ENCODE assay signal across 36 cellular contexts in the genomic region with DNA sequence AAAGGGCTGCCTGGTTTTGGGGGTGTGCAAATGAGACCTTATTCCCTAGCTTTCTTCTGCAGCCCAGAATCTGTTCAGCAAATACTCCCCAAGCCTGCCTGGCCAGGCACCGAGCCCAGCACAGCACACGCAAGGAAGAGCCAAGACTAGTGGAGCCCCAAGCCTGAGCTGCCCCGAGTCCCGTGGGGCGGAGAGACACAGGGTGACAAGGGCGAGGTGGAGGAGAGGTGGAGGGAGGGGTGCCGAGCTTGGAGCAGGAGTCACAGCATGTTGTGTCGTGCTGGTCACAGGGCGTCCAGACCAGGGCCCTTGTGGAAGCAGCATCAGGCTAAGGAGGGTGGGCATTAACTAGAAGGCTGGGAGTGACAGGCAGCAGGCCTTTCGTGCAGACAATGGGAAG.
"Had no signal": no experiment of that assay in that cellular context is flagged by ENCODE, and none has a peak within 500 bp of the region (broad histone marks: within the 10 kb centered on the region; RNA-seq: fewer than 3 reads in every experiment).

No MANE protein-coding gene starts in this region.

- H3K9me3 ChIP-seq: adrenal gland, body of pancreas, breast epithelium had no signal

- H3K27me3 Mint-ChIP-seq: activated CD4-positive, alpha-beta T cell treated with anti-CD3 and anti-CD28 coated beads for 36 hours; activated CD4-positive, alpha-beta T cell treated with anti-CD3 and anti-CD28 coated beads, Interleukin-2, amount 10 ng/mL, durations not matched to agents 24 days and 14 days; activated CD8-positive, alpha-beta memory T cell treated with anti-CD3 and anti-CD28 coated beads, Interleukin-2, amount 10 ng/mL, durations not matched to agents 7 days and 5 days; activated naive CD4-positive, alpha-beta T cell treated with anti-CD3 and anti-CD28 coated beads, Interleukin-2, amount 50 U/mL, for 24 hours; activated naive CD8-positive, alpha-beta T cell treated with anti-CD3 and anti-CD28 coated beads for 36 hours; activated naive CD8-positive, alpha-beta T cell treated with anti-CD3 and anti-CD28 coated beads, Interleukin-2, amount 50 U/mL, for 24 hours; dendritic cell treated with granulocyte-macrophage colony-stimulating factor and Interleukin-4, amounts not matched to agents 40 ng/mL and 50 ng/mL, for 4 days; T-helper 17 cell had no signal

- H3K27ac ChIP-seq: adrenal gland, body of pancreas, breast epithelium, cardiac muscle cell, coronary artery, dorsolateral prefrontal cortex had no signal

- H3K27me3 ChIP-seq: adrenal gland, body of pancreas, breast epithelium, cardiac muscle cell, dorsolateral prefrontal cortex had no signal

- FAIRE-seq: frontal cortex had no signal

- H3K36me3 Mint-ChIP-seq: activated CD4-positive, alpha-beta memory T cell treated with anti-CD3 and anti-CD28 coated beads for 36 hours; activated CD8-positive, alpha-beta memory T cell treated with anti-CD3 and anti-CD28 coated beads, Interleukin-2, amount 10 ng/mL, durations not matched to agents 7 days and 5 days; activated naive CD4-positive, alpha-beta T cell treated with anti-CD3 and anti-CD28 coated beads, Interleukin-2, amount 50 U/mL, for 24 hours; activated naive CD8-positive, alpha-beta T cell treated with anti-CD3 and anti-CD28 coated beads for 36 hours had no signal

- H3K9me3 Mint-ChIP-seq: activated CD4-positive, alpha-beta memory T cell treated with anti-CD3 and anti-CD28 coated beads for 36 hours; activated CD4-positive, alpha-beta T cell treated with anti-CD3 and anti-CD28 coated beads, Interleukin-2, amount 10 ng/mL, durations not matched to agents 24 days and 14 days; activated naive CD4-positive, alpha-beta T cell treated with anti-CD3 and anti-CD28 coated beads for 36 hours; activated naive CD4-positive, alpha-beta T cell treated with anti-CD3 and anti-CD28 coated beads, Interleukin-2, amount 50 U/mL, for 24 hours; activated naive CD8-positive, alpha-beta T cell treated with anti-CD3 and anti-CD28 coated beads for 36 hours; activated naive CD8-positive, alpha-beta T cell treated with anti-CD3 and anti-CD28 coated beads, Interleukin-2, amount 50 U/mL, for 24 hours; activated T-helper 1 cell treated with anti-CD3 and anti-CD28 coated beads, Interleukin-12 subunit alpha, Interleukin-12 subunit beta, Interleukin-2, Interleukin-4 antibody, amounts not matched to agents 30 ng/mL and 10 ng/mL and 1 ng/mL, durations not matched to agents 14 hours and 24 hours and 36 hours; activated T-helper 2 cell treated with anti-CD3 and anti-CD28 coated beads, Interferon-gamma antibody, Interleukin-2, Interleukin-4, amounts not matched to agents 10 μg/mL and 5 μg/mL and 100 μg/mL, durations not matched to agents 14 hours and 24 hours and 36 hours; endodermal cell; T-helper 2 cell treated with Interferon-gamma antibody and Interleukin-4, amounts not matched to agents 5 μg/mL and 100 μg/mL, for 36 hours had no signal

- H3K27ac Mint-ChIP-seq: activated CD4-positive, alpha-beta memory T cell treated with anti-CD3 and anti-CD28 coated beads for 36 hours; activated CD4-positive, alpha-beta T cell treated with anti-CD3 and anti-CD28 coated beads for 36 hours; activated CD4-positive, alpha-beta T cell treated with anti-CD3 and anti-CD28 coated beads, Interleukin-2, amount 10 ng/mL, durations not matched to agents 24 days and 14 days; activated CD8-positive, alpha-beta memory T cell treated with anti-CD3 and anti-CD28 coated beads, Interleukin-2, amount 10 ng/mL, durations not matched to agents 7 days and 5 days; activated CD8-positive, alpha-beta T cell treated with anti-CD3 and anti-CD28 coated beads, Interleukin-2, amount 10 ng/mL, durations not matched to agents 7 days and 5 days; activated naive CD4-positive, alpha-beta T cell treated with anti-CD3 and anti-CD28 coated beads for 36 hours; activated naive CD4-positive, alpha-beta T cell treated with anti-CD3 and anti-CD28 coated beads, Interleukin-2, amount 50 U/mL, for 24 hours; activated naive CD8-positive, alpha-beta T cell treated with anti-CD3 and anti-CD28 coated beads for 36 hours; activated naive CD8-positive, alpha-beta T cell treated with anti-CD3 and anti-CD28 coated beads, Interleukin-2, amount 50 U/mL, for 24 hours; activated T-helper 1 cell treated with anti-CD3 and anti-CD28 coated beads, Interleukin-12 subunit alpha, Interleukin-12 subunit beta, Interleukin-2, Interleukin-4 antibody, amounts not matched to agents 30 ng/mL and 10 ng/mL and 1 ng/mL, durations not matched to agents 14 hours and 24 hours and 36 hours; activated T-helper 2 cell treated with anti-CD3 and anti-CD28 coated beads, Interferon-gamma antibody, Interleukin-2, Interleukin-4, amounts not matched to agents 10 μg/mL and 5 μg/mL and 100 μg/mL, durations not matched to agents 14 hours and 24 hours and 36 hours; dendritic cell treated with granulocyte-macrophage colony-stimulating factor and Interleukin-4, amounts not matched to agents 40 ng/mL and 50 ng/mL, for 4 days; endodermal cell; T-helper 17 cell; T-helper 2 cell treated with Interferon-gamma antibody and Interleukin-4, amounts not matched to agents 5 μg/mL and 100 μg/mL, for 36 hours had no signal

- H3K4me1 ChIP-seq: adrenal gland, body of pancreas, breast epithelium had no signal

- ATAC-seq: activated CD4-positive, alpha-beta T cell treated with anti-CD3 and anti-CD28 coated beads for 36 hours; activated CD8-positive, alpha-beta memory T cell treated with anti-CD3 and anti-CD28 coated beads, Interleukin-2, amount 10 ng/mL, durations not matched to agents 7 days and 5 days; activated CD8-positive, alpha-beta T cell treated with anti-CD3 and anti-CD28 coated beads, Interleukin-2, amount 10 ng/mL, durations not matched to agents 7 days and 5 days; activated naive CD8-positive, alpha-beta T cell treated with anti-CD3 and anti-CD28 coated beads, Interleukin-2, amount 50 U/mL, for 24 hours; body of pancreas; esophagus mucosa; T-helper 17 cell had no signal

- H3K4me3 Mint-ChIP-seq: activated CD4-positive, alpha-beta memory T cell treated with anti-CD3 and anti-CD28 coated beads for 36 hours; activated CD4-positive, alpha-beta T cell treated with anti-CD3 and anti-CD28 coated beads for 36 hours; activated CD4-positive, alpha-beta T cell treated with anti-CD3 and anti-CD28 coated beads, Interleukin-2, amount 10 ng/mL, durations not matched to agents 24 days and 14 days; activated CD8-positive, alpha-beta memory T cell treated with anti-CD3 and anti-CD28 coated beads, Interleukin-2, amount 10 ng/mL, durations not matched to agents 7 days and 5 days; activated CD8-positive, alpha-beta T cell treated with anti-CD3 and anti-CD28 coated beads, Interleukin-2, amount 10 ng/mL, durations not matched to agents 7 days and 5 days; activated naive CD4-positive, alpha-beta T cell treated with anti-CD3 and anti-CD28 coated beads for 36 hours; activated naive CD4-positive, alpha-beta T cell treated with anti-CD3 and anti-CD28 coated beads, Interleukin-2, amount 50 U/mL, for 24 hours; activated naive CD8-positive, alpha-beta T cell treated with anti-CD3 and anti-CD28 coated beads for 36 hours; activated naive CD8-positive, alpha-beta T cell treated with anti-CD3 and anti-CD28 coated beads, Interleukin-2, amount 50 U/mL, for 24 hours; activated T-helper 1 cell treated with anti-CD3 and anti-CD28 coated beads, Interleukin-12 subunit alpha, Interleukin-12 subunit beta, Interleukin-2, Interleukin-4 antibody, amounts not matched to agents 30 ng/mL and 10 ng/mL and 1 ng/mL, durations not matched to agents 14 hours and 24 hours and 36 hours; dendritic cell treated with granulocyte-macrophage colony-stimulating factor and Interleukin-4, amounts not matched to agents 40 ng/mL and 50 ng/mL, for 4 days; endodermal cell; T-helper 17 cell; T-helper 2 cell treated with Interferon-gamma antibody and Interleukin-4, amounts not matched to agents 5 μg/mL and 100 μg/mL, for 36 hours had no signal

- H3K4me3 ChIP-seq: adrenal gland, body of pancreas, breast epithelium, cardiac muscle cell, coronary artery, dorsolateral prefrontal cortex had no signal

- DNase-seq: activated CD4-positive, alpha-beta memory T cell treated with anti-CD3 and anti-CD28 coated beads for 36 hours; activated CD4-positive, alpha-beta T cell treated with anti-CD3 and anti-CD28 coated beads for 36 hours; activated CD4-positive, alpha-beta T cell treated with anti-CD3 and anti-CD28 coated beads, Interleukin-2, amount 10 ng/mL, durations not matched to agents 24 days and 14 days; activated CD4-positive, CD25-positive, alpha-beta regulatory T cell; activated CD4-positive, CD25-positive, alpha-beta regulatory T cell treated with anti-CD3 and anti-CD28 coated beads, Interleukin-2, amount 50 U/mL, for 72 hours; activated CD8-positive, alpha-beta memory T cell treated with anti-CD3 and anti-CD28 coated beads, Interleukin-2, amount 10 ng/mL, durations not matched to agents 7 days and 5 days; activated CD8-positive, alpha-beta memory T cell treated with anti-CD3 and anti-CD28 coated beads, Interleukin-2, amount 50 U/mL, for 4 hours; activated CD8-positive, alpha-beta T cell treated with anti-CD3 and anti-CD28 coated beads, Interleukin-2, amount 10 ng/mL, durations not matched to agents 7 days and 5 days; activated effector memory CD4-positive, alpha-beta T cell treated with anti-CD3 and anti-CD28 coated beads, Interleukin-2, amount 50 U/mL, for 16 hours; activated naive CD4-positive, alpha-beta T cell treated with anti-CD3 and anti-CD28 coated beads for 36 hours; activated naive CD8-positive, alpha-beta T cell treated with anti-CD3 and anti-CD28 coated beads for 36 hours; activated naive CD8-positive, alpha-beta T cell treated with anti-CD3 and anti-CD28 coated beads, Interleukin-2, amount 50 U/mL, for 24 hours; activated T-cell treated with anti-CD3 and anti-CD28 coated beads, Interleukin-2, amount 50 U/mL, for 1 hour; activated T-cell treated with anti-CD3 and anti-CD28 coated beads, Interleukin-2, amount 50 U/mL, for 48 hours; adrenal gland; amygdala; body of pancreas; central memory CD4-positive, alpha-beta T cell; cerebellar nuclear complex; effector memory CD4-positive, alpha-beta T cell; endodermal cell; foreskin fibroblast; T-helper 1 cell; T-helper 17 cell; T1000 had no signal

- H3K4me1 Mint-ChIP-seq: activated CD4-positive, alpha-beta T cell treated with anti-CD3 and anti-CD28 coated beads for 36 hours; activated CD4-positive, alpha-beta T cell treated with anti-CD3 and anti-CD28 coated beads, Interleukin-2, amount 10 ng/mL, durations not matched to agents 24 days and 14 days; activated CD8-positive, alpha-beta memory T cell treated with anti-CD3 and anti-CD28 coated beads, Interleukin-2, amount 10 ng/mL, durations not matched to agents 7 days and 5 days; activated naive CD4-positive, alpha-beta T cell treated with anti-CD3 and anti-CD28 coated beads, Interleukin-2, amount 50 U/mL, for 24 hours; activated naive CD8-positive, alpha-beta T cell treated with anti-CD3 and anti-CD28 coated beads for 36 hours; activated naive CD8-positive, alpha-beta T cell treated with anti-CD3 and anti-CD28 coated beads, Interleukin-2, amount 50 U/mL, for 24 hours; T-helper 17 cell had no signal

- H3K36me3 ChIP-seq: adrenal gland, breast epithelium, cardiac muscle cell had no signal
